Comparison of ENCODE assay signal across 9 cellular contexts in genomic region chr5:129852747-129853352, GRCh38. TPM values are rescaled to one million over a fixed set of nuclear protein-coding genes. Genes with fewer than 3 reads are reported as not detected.
A peak's percentile ranks its signal among the peaks of the same experiment; 100 is the strongest.
DNase-seq lines count a peak whose midpoint lies in the region; ATAC-seq and TF ChIP-seq lines count a peak whose summit lies in the region.
"Had no signal": no experiment of that assay in that cellular context is flagged by ENCODE, and none has a peak within 500 bp of the region (broad histone marks: within the 10 kb centered on the region; RNA-seq: fewer than 3 reads in every experiment).

No MANE protein-coding gene starts in this region.

- H3K9ac ChIP-seq in mesendoderm (ENCODE audit: low read length): no peak overlapping the region

- no peak overlapping the region for H3K56ac ChIP-seq in mesendoderm (ENCODE audit: low read length)

- no peak overlapping the region for H2AK5ac ChIP-seq in mesendoderm (ENCODE audit: low read length)

- no peak overlapping the region for H3K4me3 Mint-ChIP-seq in activated CD4-positive, alpha-beta memory T cell treated with anti-CD3 and anti-CD28 coated beads for 36 hours
- no peak overlapping the region for H3K4me3 Mint-ChIP-seq in effector memory CD8-positive, alpha-beta T cell

- H4K8ac ChIP-seq in mesendoderm (ENCODE audit: low read depth, low read length): no peak overlapping the region

- ATAC-seq in GM18519 (IDR thresholded peaks at IDR 0.05; ENCODE audit: low FRiP score, unreplicated experiment) (peak; percentile 93), HG03039 (IDR thresholded peaks at IDR 0.05; ENCODE audit: unreplicated experiment) (peak; percentile 98)
- peak; percentile 47 for ATAC-seq in effector memory CD8-positive, alpha-beta T cell (replicated peaks)

- no peaks in the 10 kb centered on the region for H3K36me3 Mint-ChIP-seq in activated CD4-positive, alpha-beta memory T cell treated with anti-CD3 and anti-CD28 coated beads for 36 hours
- no peaks in the 10 kb centered on the region for H3K36me3 Mint-ChIP-seq in effector memory CD8-positive, alpha-beta T cell (ENCODE audit: insufficient read depth)

- no peak overlapping the region for H3K4ac ChIP-seq in mesendoderm (ENCODE audit: low read depth, low read length)

- DNase-seq in AG09319 (ENCODE audit: extremely low read depth, low read depth) (peak; percentile 19), NCI-H226 (peak; percentile 29), mesendoderm (peak; percentile 80)
- DNase-seq in activated CD4-positive, alpha-beta memory T cell treated with anti-CD3 and anti-CD28 coated beads for 36 hours: peak; percentile 80
- DNase-seq in effector memory CD8-positive, alpha-beta T cell: peak; percentile 41 to 45 (median 43)
- peak; percentile 58 to 65 for DNase-seq in stimulated activated CD8-positive, alpha-beta memory T cell treated with anti-CD3 and anti-CD28 coated beads, Interleukin-2, amount 100 ng/mL, for 48 hours (ENCODE audit: low read depth in 2 of 2)

- peak; percentile 99 for TF ChIP-seq CTCF in AG09319 (IDR thresholded peaks at IDR 0.05; ENCODE audit: low read depth, low read length)

- H3K27ac ChIP-seq in mesendoderm (ENCODE audit: low read depth, low read length): no peak overlapping the region

- no peak overlapping the region for H2BK15ac ChIP-seq in mesendoderm (replicated peaks; ENCODE audit: low read depth)

- no peaks in the 10 kb centered on the region for H3K9me3 Mint-ChIP-seq in activated CD4-positive, alpha-beta memory T cell treated with anti-CD3 and anti-CD28 coated beads for 36 hours
- H3K9me3 Mint-ChIP-seq in effector memory CD8-positive, alpha-beta T cell: no peaks in the 10 kb centered on the region

- no peaks in the 10 kb centered on the region for H3K36me3 ChIP-seq in mesendoderm (ENCODE audit: control insufficient read depth, insufficient read depth, low read length)

- no peaks in the 10 kb centered on the region for H3K79me2 ChIP-seq in mesendoderm (ENCODE audit: control insufficient read depth, insufficient read depth, low read length)

- H3K4me2 ChIP-seq in mesendoderm (ENCODE audit: low read length): no peak overlapping the region

- H2BK5ac ChIP-seq in mesendoderm (ENCODE audit: low read length): no peak overlapping the region

- H4K5ac ChIP-seq in mesendoderm (ENCODE audit: low read length): no peak overlapping the region

- POLR2A ChIA-PET in activated CD4-positive, alpha-beta memory T cell treated with anti-CD3 and anti-CD28 coated beads for 36 hours (lab: Charles Lee): no interaction called here

- no CpG with 5 or more reads among the region's 6 CpGs for WGBS in mesendoderm (ENCODE audit: extremely low coverage, insufficient coverage, low lambda C conversion rate)

- no peak overlapping the region for H3K18ac ChIP-seq in mesendoderm (ENCODE audit: low read length)

- intact Hi-C loops in activated CD4-positive, alpha-beta memory T cell treated with anti-CD3 and anti-CD28 coated beads for 36 hours (cut with micrococcal nuclease): loop anchor here (1.0 to 5.0 kb wide), 3 partner anchors 82 to 1641 kb away; no protein-coding TSS in a partner anchor

- H3K27me3 Mint-ChIP-seq in activated CD4-positive, alpha-beta memory T cell treated with anti-CD3 and anti-CD28 coated beads for 36 hours: peaks cover 5% of the 10 kb centered on the region
- no peaks in the 10 kb centered on the region for H3K27me3 Mint-ChIP-seq in effector memory CD8-positive, alpha-beta T cell

- no peak overlapping the region for H2BK120ac ChIP-seq in mesendoderm (ENCODE audit: low read depth, low read length)

- H3K23ac ChIP-seq in mesendoderm (ENCODE audit: low read length): no peak overlapping the region

- no peaks in the 10 kb centered on the region for H3K4me1 ChIP-seq in mesendoderm (ENCODE audit: control insufficient read depth, low read depth, low read length)

- no peaks in the 10 kb centered on the region for H3K27me3 ChIP-seq in mesendoderm (ENCODE audit: insufficient read depth, low read length, poor library complexity)

- H3K4me1 Mint-ChIP-seq in activated CD4-positive, alpha-beta memory T cell treated with anti-CD3 and anti-CD28 coated beads for 36 hours (ENCODE audit: low read depth): peaks cover 2% of the 10 kb centered on the region
- H3K4me1 Mint-ChIP-seq in effector memory CD8-positive, alpha-beta T cell (ENCODE audit: low read depth in 2 of 2): no peaks in the 10 kb centered on the region

- no peaks in the 10 kb centered on the region for H3K79me1 ChIP-seq in mesendoderm (ENCODE audit: low read length)

- no peak overlapping the region for H3K4me3 ChIP-seq in mesendoderm (ENCODE audit: low read length)

- no peak overlapping the region for H3K27ac Mint-ChIP-seq in activated CD4-positive, alpha-beta memory T cell treated with anti-CD3 and anti-CD28 coated beads for 36 hours
- H3K27ac Mint-ChIP-seq in effector memory CD8-positive, alpha-beta T cell: no peak overlapping the region

- CTCF ChIA-PET in activated CD4-positive, alpha-beta memory T cell treated with anti-CD3 and anti-CD28 coated beads for 36 hours (lab: Charles Lee): interaction anchor here (0.6 to 7.0 kb wide), 15 partner anchors 11 to 951 kb away, joined by 3 to 141 read pairs (median 4); no protein-coding TSS in a partner anchor

RNA-seq across cellular contexts. Expression of gene CHSY3, which starts 51.4 kb away (rescaled TPM):
- not detected for total RNA-seq in activated CD4-positive, alpha-beta memory T cell treated with anti-CD3 and anti-CD28 coated beads for 36 hours
- 1.2 TPM for polyA plus RNA-seq in mesendoderm (2013, experiment 1 of 2)
- polyA plus RNA-seq in mesendoderm (2013, experiment 2 of 2): 1.2 TPM
- total RNA-seq: T-helper 2 cell treated with Interferon-gamma antibody and Interleukin-4, amounts not matched to agents 100 ng/mL and 5 ng/mL, for 36 hours had no signal

Comparison
In these comparisons a context has a peak if more than half of its experiments do, and no peak if none do; other contexts are left out.
1. DNase-seq: peak in every context shown above with its lines; median percentile 80 in activated CD4-positive, alpha-beta memory T cell treated with anti-CD3 and anti-CD28 coated beads for 36 hours; 80 in mesendoderm; 62 in stimulated activated CD8-positive, alpha-beta memory T cell treated with anti-CD3 and anti-CD28 coated beads, Interleukin-2, amount 100 ng/mL, for 48 hours; 43 in effector memory CD8-positive, alpha-beta T cell; 29 in NCI-H226; 19 in AG09319.
2. ATAC-seq: peak in every context shown above with its lines; median percentile 98 in HG03039; 93 in GM18519; 47 in effector memory CD8-positive, alpha-beta T cell.